18 cellular contexts compared by ENCODE assay signal in genomic region chr17:18990331-18990730, GRCh38. TPM values are rescaled to one million over a fixed set of nuclear protein-coding genes. Genes with fewer than 3 reads are reported as not detected.
A peak's percentile ranks its signal among the peaks of the same experiment; 100 is the strongest.
DNase-seq lines count a peak whose midpoint lies in the region; ATAC-seq and TF ChIP-seq lines count a peak whose summit lies in the region.
"Had no signal": no experiment of that assay in that cellular context is flagged by ENCODE, and none has a peak within 500 bp of the region (broad histone marks: within the 10 kb centered on the region; RNA-seq: fewer than 3 reads in every experiment).

No MANE protein-coding gene starts in this region.

- POLR2A ChIA-PET in activated CD4-positive, alpha-beta T cell treated with anti-CD3 and anti-CD28 coated beads, Interleukin-2, amount 10 ng/mL, durations not matched to agents 7 days and 5 days (lab: Charles Lee): no interaction called here

- H3K79me1 ChIP-seq in neuronal stem cell (ENCODE audit: low read depth, low read length): peaks cover 26% of the 10 kb centered on the region

- peaks cover 0 to 6% of the 10 kb centered on the region in 2 donors for H3K9me3 ChIP-seq in neuronal stem cell (replicated peaks in 1 of 2; ENCODE audit: control insufficient read depth in 2 of 2, insufficient read depth in 1 of 2, low read depth in 1 of 2, low read length in 2 of 2)
- H3K9me3 ChIP-seq: Peyer's patch had no signal

- peak overlapping the region; percentile 71 for H3K18ac ChIP-seq in neuronal stem cell (ENCODE audit: low read length)

- peaks cover 12% of the 10 kb centered on the region for H3K4me1 Mint-ChIP-seq in T-helper 2 cell treated with Interferon-gamma antibody and Interleukin-4, amounts not matched to agents 5 μg/mL and 100 μg/mL, for 36 hours (ENCODE audit: low read depth)
- H3K4me1 Mint-ChIP-seq in activated CD4-positive, alpha-beta T cell treated with anti-CD3 and anti-CD28 coated beads, Interleukin-2, amount 10 ng/mL, durations not matched to agents 7 days and 5 days: peaks cover 33% of the 10 kb centered on the region

- no peak for ATAC-seq in GM19023 (IDR thresholded peaks at IDR 0.05; ENCODE audit: unreplicated experiment)

- H3K36me3 ChIP-seq in neuronal stem cell (replicated peaks in 1 of 2; ENCODE audit: control insufficient read depth in 2 of 2, insufficient read depth in 2 of 2, low read length in 2 of 2): peaks cover 0 to 11% of the 10 kb centered on the region in 2 donors

- DNase-seq in DMS 273 treated with DMSO at 0.1 percent for 48 hours (lab: John Stamatoyannopoulos, UW) (peak; percentile 86), NCI-H446 (lab: John Stamatoyannopoulos, UW) (peak; percentile 5 to 75), epithelial cell of esophagus (ENCODE audit: low read depth) (no peak), neuronal stem cell (ENCODE audit: low spot score) (no peak)
- no peak for DNase-seq in T-helper 2 cell treated with Interferon-gamma antibody and Interleukin-4, amounts not matched to agents 5 μg/mL and 100 μg/mL, for 36 hours (ENCODE audit: low spot score)
- DNase-seq in activated CD4-positive, alpha-beta T cell treated with anti-CD3 and anti-CD28 coated beads, Interleukin-2, amount 10 ng/mL, durations not matched to agents 7 days and 5 days: no peak
- DNase-seq: ACHN; CD4-positive, CD25-positive, alpha-beta regulatory T cell; H9; IMR-90; NCI-H1417; NCI-H2081; NCI-H2227 treated with DMSO at 0.1 percent for 48 hours; Peyer's patch; SIG-M5 had no signal

- H3K4me3 ChIP-seq in epithelial cell of esophagus (ENCODE audit: low read length): no peak overlapping the region
- no peak overlapping the region for H3K4me3 ChIP-seq in neuronal stem cell (ENCODE audit: low read length in 2 of 2)
- H3K4me3 ChIP-seq: Peyer's patch had no signal

- H2AK5ac ChIP-seq in neuronal stem cell (ENCODE audit: low read depth, low read length): no peak overlapping the region

- no peak overlapping the region for H4K91ac ChIP-seq in neuronal stem cell (ENCODE audit: low read depth, low read length, poor library complexity)

- H2BK15ac ChIP-seq in neuronal stem cell (ENCODE audit: low read length): peak overlapping the region; percentile 46

- CTCF ChIA-PET in activated CD4-positive, alpha-beta T cell treated with anti-CD3 and anti-CD28 coated beads, Interleukin-2, amount 10 ng/mL, durations not matched to agents 7 days and 5 days (lab: Charles Lee): interaction anchor here (1.2 to 2.8 kb wide), 3 partner anchors 14 to 29 kb away, joined by 3 to 8 read pairs (median 7); partner anchors contain the start of gene FAM83G

- no peak overlapping the region for H3K4me2 ChIP-seq in neuronal stem cell (ENCODE audit: insufficient read depth, low read length, poor library complexity, severe bottlenecking)

- TF ChIP-seq CTCF in epithelial cell of esophagus (IDR thresholded peaks at IDR 0.05; ENCODE audit: insufficient read depth, low read depth, low read length, missing control alignments): peak; percentile 4

- no peaks in the 10 kb centered on the region for H3K27me3 Mint-ChIP-seq in T-helper 2 cell treated with Interferon-gamma antibody and Interleukin-4, amounts not matched to agents 5 μg/mL and 100 μg/mL, for 36 hours (ENCODE audit: low read depth)
- H3K27me3 Mint-ChIP-seq in activated CD4-positive, alpha-beta T cell treated with anti-CD3 and anti-CD28 coated beads, Interleukin-2, amount 10 ng/mL, durations not matched to agents 7 days and 5 days: no peaks in the 10 kb centered on the region
- H3K27me3 Mint-ChIP-seq: CD4-positive, CD25-positive, alpha-beta regulatory T cell had no signal

- H3K27me3 ChIP-seq in neuronal stem cell (ENCODE audit: control insufficient read depth in 3 of 3, insufficient read depth in 3 of 3, low read depth in 1 of 3, low read length in 3 of 3): peaks cover 0 to 13% (median 0%) of the 10 kb centered on the region in 3 experiments
- H3K27me3 ChIP-seq: Peyer's patch had no signal

- H3K4me1 ChIP-seq in neuronal stem cell (ENCODE audit: control insufficient read depth in 2 of 2, insufficient read depth in 1 of 2, low read depth in 1 of 2, low read length in 2 of 2): no peaks in the 10 kb centered on the region

- H3K27ac ChIP-seq in neuronal stem cell (replicated peaks; ENCODE audit: low read length): peak overlapping the region; percentile 18
- H3K27ac ChIP-seq: Peyer's patch had no signal

- H2BK120ac ChIP-seq in neuronal stem cell (ENCODE audit: low read depth, low read length): no peak overlapping the region

- peaks cover 8% of the 10 kb centered on the region for H3K36me3 Mint-ChIP-seq in T-helper 2 cell treated with Interferon-gamma antibody and Interleukin-4, amounts not matched to agents 5 μg/mL and 100 μg/mL, for 36 hours (ENCODE audit: low read depth)
- peaks cover 10% of the 10 kb centered on the region for H3K36me3 Mint-ChIP-seq in activated CD4-positive, alpha-beta T cell treated with anti-CD3 and anti-CD28 coated beads, Interleukin-2, amount 10 ng/mL, durations not matched to agents 7 days and 5 days (ENCODE audit: low read depth)

- no peak overlapping the region for H2BK5ac ChIP-seq in neuronal stem cell (ENCODE audit: low read length)

- H3K4ac ChIP-seq in neuronal stem cell (ENCODE audit: low read length): no peak overlapping the region

- peak overlapping the region; percentile 43 for H4K8ac ChIP-seq in neuronal stem cell (ENCODE audit: low read depth, low read length)

- no CpG with 5 or more reads among the region's 6 CpGs for WGBS in neuronal stem cell (ENCODE audit: extremely low coverage in 2 of 2, insufficient read length in 2 of 2, insufficient replicate concordance in 1 of 2), 2 donors

- H3K4me3 Mint-ChIP-seq in T-helper 2 cell treated with Interferon-gamma antibody and Interleukin-4, amounts not matched to agents 5 μg/mL and 100 μg/mL, for 36 hours: no peak overlapping the region
- H3K4me3 Mint-ChIP-seq in activated CD4-positive, alpha-beta T cell treated with anti-CD3 and anti-CD28 coated beads, Interleukin-2, amount 10 ng/mL, durations not matched to agents 7 days and 5 days: no peak overlapping the region
- H3K4me3 Mint-ChIP-seq: CD4-positive, CD25-positive, alpha-beta regulatory T cell; H9 had no signal

- peaks cover 6% of the 10 kb centered on the region for H3K9me3 Mint-ChIP-seq in T-helper 2 cell treated with Interferon-gamma antibody and Interleukin-4, amounts not matched to agents 5 μg/mL and 100 μg/mL, for 36 hours
- H3K9me3 Mint-ChIP-seq in activated CD4-positive, alpha-beta T cell treated with anti-CD3 and anti-CD28 coated beads, Interleukin-2, amount 10 ng/mL, durations not matched to agents 7 days and 5 days: peaks cover 6% of the 10 kb centered on the region

- H3K14ac ChIP-seq in neuronal stem cell (ENCODE audit: low read length): peak overlapping the region; percentile 98

- no peak overlapping the region for H2AFZ ChIP-seq in neuronal stem cell (ENCODE audit: low read length)

- H3K9ac ChIP-seq in neuronal stem cell (ENCODE audit: low read depth, low read length, poor library complexity): peak overlapping the region; percentile 70

- peak overlapping the region; percentile 80 for H3K23ac ChIP-seq in neuronal stem cell (ENCODE audit: low read depth, low read length, poor library complexity)

- no peak overlapping the region for H3K27ac Mint-ChIP-seq in T-helper 2 cell treated with Interferon-gamma antibody and Interleukin-4, amounts not matched to agents 5 μg/mL and 100 μg/mL, for 36 hours
- H3K27ac Mint-ChIP-seq in activated CD4-positive, alpha-beta T cell treated with anti-CD3 and anti-CD28 coated beads, Interleukin-2, amount 10 ng/mL, durations not matched to agents 7 days and 5 days: no peak overlapping the region

- peak overlapping the region; percentile 41 for H2BK12ac ChIP-seq in neuronal stem cell (ENCODE audit: low read length)

RNA-seq across cellular contexts. Expression of gene FAM83G, which starts 14.2 kb away (rescaled TPM):
- polyA plus RNA-seq in neuronal stem cell (2013, experiment 1 of 2): 9.5 TPM
- 9.7 TPM for polyA plus RNA-seq in neuronal stem cell (2013, experiment 2 of 2)
- 1 to 10 TPM; 7.1 to 9.1 TPM for total RNA-seq in activated CD4-positive, alpha-beta T cell treated with anti-CD3 and anti-CD28 coated beads, Interleukin-2, amount 10 ng/mL, durations not matched to agents 7 days and 5 days

RNA-seq across cellular contexts. Expression of gene SLC5A10, which starts 38.4 kb away (rescaled TPM):
- polyA plus RNA-seq in neuronal stem cell (2013, experiment 1 of 2): under 0.01 TPM
- not detected for polyA plus RNA-seq in neuronal stem cell (2013, experiment 2 of 2)
- total RNA-seq in activated CD4-positive, alpha-beta T cell treated with anti-CD3 and anti-CD28 coated beads, Interleukin-2, amount 10 ng/mL, durations not matched to agents 7 days and 5 days: not detected
- total RNA-seq: CD4-positive, CD25-positive, alpha-beta regulatory T cell; H9; IMR-90; LHCN-M2; Peyer's patch had no signal
- polyA plus RNA-seq: IMR-90 had no signal

RNA-seq across cellular contexts. Expression of gene GRAP, which starts 56.4 kb away (rescaled TPM):
- 0.08 TPM for polyA plus RNA-seq in neuronal stem cell (2013, experiment 1 of 2)
- 0.11 TPM for polyA plus RNA-seq in neuronal stem cell (2013, experiment 2 of 2)
- 10 to 100 TPM; 35.4 to 39.2 TPM for total RNA-seq in activated CD4-positive, alpha-beta T cell treated with anti-CD3 and anti-CD28 coated beads, Interleukin-2, amount 10 ng/mL, durations not matched to agents 7 days and 5 days
- total RNA-seq: Daoy, LHCN-M2 had no signal

Comparison
In these comparisons a context has a peak if more than half of its experiments do, and no peak if none do; other contexts are left out.
1. DNase-seq: peak in DMS 273 treated with DMSO at 0.1 percent for 48 hours (single experiment) and NCI-H446 (2 of 2); none in epithelial cell of esophagus (single experiment), neuronal stem cell (single experiment), T-helper 2 cell treated with Interferon-gamma antibody and Interleukin-4, amounts not matched to agents 5 μg/mL and 100 μg/mL, for 36 hours (single experiment) and activated CD4-positive, alpha-beta T cell treated with anti-CD3 and anti-CD28 coated beads, Interleukin-2, amount 10 ng/mL, durations not matched to agents 7 days and 5 days (single experiment).